In genomic region chr14:94722397-94722796, GRCh38 we compare ENCODE assay signal across 32 cellular contexts. TPM values are rescaled to one million over a fixed set of nuclear protein-coding genes. Genes with fewer than 3 reads are reported as not detected.
"Had no signal": no experiment of that assay in that cellular context is flagged by ENCODE, and none has a peak within 500 bp of the region (broad histone marks: within the 10 kb centered on the region; RNA-seq: fewer than 3 reads in every experiment).

No MANE protein-coding gene starts in this region.

- H3K9me3 Mint-ChIP-seq: activated CD4-positive, alpha-beta memory T cell treated with anti-CD3 and anti-CD28 coated beads, Interleukin-2, amount 10 ng/mL, durations not matched to agents 7 days and 5 days; activated CD4-positive, alpha-beta T cell treated with anti-CD3 and anti-CD28 coated beads, Interleukin-2, amount 10 ng/mL, durations not matched to agents 7 days and 5 days; activated naive CD4-positive, alpha-beta T cell treated with anti-CD3 and anti-CD28 coated beads, Interleukin-2, amount 10 ng/mL, durations not matched to agents 7 days and 5 days; activated naive CD4-positive, alpha-beta T cell treated with anti-CD3 and anti-CD28 coated beads, Interleukin-2, amount 50 U/mL, for 72 hours; activated naive CD8-positive, alpha-beta T cell treated with anti-CD3 and anti-CD28 coated beads, Interleukin-2, amount 10 ng/mL, durations not matched to agents 7 days and 5 days; activated T-cell treated with anti-CD3 and anti-CD28 coated beads, Interleukin-2, amount 50 U/mL, for 24 hours; activated T-cell treated with anti-CD3 and anti-CD28 coated beads, Interleukin-2, amount 50 U/mL, for 72 hours; brain; T-helper 2 cell treated with Interferon-gamma antibody and Interleukin-4, amounts not matched to agents 5 μg/mL and 100 μg/mL, for 36 hours had no signal

- H3K27me3 ChIP-seq: ascending aorta, breast epithelium, cardiac muscle cell, colonic mucosa, foreskin keratinocyte, gastrocnemius medialis had no signal

- H3K4me3 Mint-ChIP-seq: activated CD4-positive, alpha-beta memory T cell treated with anti-CD3 and anti-CD28 coated beads, Interleukin-2, amount 10 ng/mL, durations not matched to agents 7 days and 5 days; activated CD4-positive, alpha-beta T cell treated with anti-CD3 and anti-CD28 coated beads, Interleukin-2, amount 10 ng/mL, durations not matched to agents 7 days and 5 days; activated naive CD4-positive, alpha-beta T cell treated with anti-CD3 and anti-CD28 coated beads, Interleukin-2, amount 10 ng/mL, durations not matched to agents 7 days and 5 days; activated naive CD8-positive, alpha-beta T cell treated with anti-CD3 and anti-CD28 coated beads, Interleukin-2, amount 10 ng/mL, durations not matched to agents 7 days and 5 days; activated T-cell treated with anti-CD3 and anti-CD28 coated beads, Interleukin-2, amount 50 U/mL, for 24 hours; activated T-cell treated with anti-CD3 and anti-CD28 coated beads, Interleukin-2, amount 50 U/mL, for 72 hours; brain; T-helper 17 cell; T-helper 2 cell treated with Interferon-gamma antibody and Interleukin-4, amounts not matched to agents 5 μg/mL and 100 μg/mL, for 36 hours had no signal

- ATAC-seq: activated naive CD4-positive, alpha-beta T cell treated with anti-CD3 and anti-CD28 coated beads, Interleukin-2, amount 50 U/mL, for 72 hours; activated T-cell treated with anti-CD3 and anti-CD28 coated beads, Interleukin-2, amount 50 U/mL, for 72 hours; foreskin keratinocyte; gastrocnemius medialis; heart right ventricle; T-helper 17 cell had no signal

- H3K36me3 ChIP-seq: ascending aorta, breast epithelium, cardiac muscle cell, colonic mucosa, esophagus muscularis mucosa, gastrocnemius medialis, heart right ventricle had no signal

- H3K4me3 ChIP-seq: ascending aorta, breast epithelium, cardiac muscle cell, colonic mucosa, esophagus muscularis mucosa, gastrocnemius medialis, heart right ventricle had no signal

- H3K36me3 Mint-ChIP-seq: activated naive CD4-positive, alpha-beta T cell treated with anti-CD3 and anti-CD28 coated beads, Interleukin-2, amount 10 ng/mL, durations not matched to agents 7 days and 5 days; activated naive CD4-positive, alpha-beta T cell treated with anti-CD3 and anti-CD28 coated beads, Interleukin-2, amount 50 U/mL, for 72 hours; activated naive CD8-positive, alpha-beta T cell treated with anti-CD3 and anti-CD28 coated beads, Interleukin-2, amount 10 ng/mL, durations not matched to agents 7 days and 5 days; brain had no signal

- H3K27ac Mint-ChIP-seq: activated CD4-positive, alpha-beta memory T cell treated with anti-CD3 and anti-CD28 coated beads, Interleukin-2, amount 10 ng/mL, durations not matched to agents 7 days and 5 days; activated CD4-positive, alpha-beta T cell treated with anti-CD3 and anti-CD28 coated beads, Interleukin-2, amount 10 ng/mL, durations not matched to agents 7 days and 5 days; activated naive CD4-positive, alpha-beta T cell treated with anti-CD3 and anti-CD28 coated beads, Interleukin-2, amount 10 ng/mL, durations not matched to agents 7 days and 5 days; activated naive CD4-positive, alpha-beta T cell treated with anti-CD3 and anti-CD28 coated beads, Interleukin-2, amount 50 U/mL, for 72 hours; activated naive CD8-positive, alpha-beta T cell treated with anti-CD3 and anti-CD28 coated beads, Interleukin-2, amount 10 ng/mL, durations not matched to agents 7 days and 5 days; activated T-cell treated with anti-CD3 and anti-CD28 coated beads, Interleukin-2, amount 50 U/mL, for 24 hours; activated T-cell treated with anti-CD3 and anti-CD28 coated beads, Interleukin-2, amount 50 U/mL, for 72 hours; brain; T-helper 17 cell; T-helper 2 cell treated with Interferon-gamma antibody and Interleukin-4, amounts not matched to agents 5 μg/mL and 100 μg/mL, for 36 hours had no signal

- H3K27ac ChIP-seq: ascending aorta, breast epithelium, cardiac muscle cell, colonic mucosa, esophagus muscularis mucosa, foreskin keratinocyte, gastrocnemius medialis, heart right ventricle had no signal

- H3K4me1 Mint-ChIP-seq: activated CD4-positive, alpha-beta memory T cell treated with anti-CD3 and anti-CD28 coated beads, Interleukin-2, amount 10 ng/mL, durations not matched to agents 7 days and 5 days; activated CD4-positive, alpha-beta T cell treated with anti-CD3 and anti-CD28 coated beads, Interleukin-2, amount 10 ng/mL, durations not matched to agents 7 days and 5 days; activated naive CD4-positive, alpha-beta T cell treated with anti-CD3 and anti-CD28 coated beads, Interleukin-2, amount 10 ng/mL, durations not matched to agents 7 days and 5 days; brain; T-helper 17 cell had no signal

- DNase-seq: activated CD4-positive, alpha-beta memory T cell treated with anti-CD3 and anti-CD28 coated beads, Interleukin-2, amount 10 ng/mL, durations not matched to agents 7 days and 5 days; activated CD4-positive, alpha-beta T cell treated with anti-CD3 and anti-CD28 coated beads for 1 hour; activated CD4-positive, alpha-beta T cell treated with anti-CD3 and anti-CD28 coated beads for 4 hours; activated CD4-positive, alpha-beta T cell treated with anti-CD3 and anti-CD28 coated beads, Interleukin-2, amount 10 ng/mL, durations not matched to agents 7 days and 5 days; activated CD4-positive, alpha-beta T cell treated with anti-CD3 and anti-CD28 coated beads, Interleukin-2, amount 50 U/mL, for 4 hours; activated CD8-positive, alpha-beta memory T cell treated with anti-CD3 and anti-CD28 coated beads, Interleukin-2, amount 50 U/mL, for 48 hours; activated gamma-delta T cell; activated naive CD4-positive, alpha-beta T cell; activated naive CD4-positive, alpha-beta T cell treated with anti-CD3 and anti-CD28 coated beads, Interleukin-2, amount 10 ng/mL, durations not matched to agents 7 days and 5 days; activated naive CD8-positive, alpha-beta T cell treated with anti-CD3 and anti-CD28 coated beads, Interleukin-2, amount 10 ng/mL, durations not matched to agents 7 days and 5 days; activated T-cell treated with anti-CD3 and anti-CD28 coated beads for 4 hours; activated T-cell treated with anti-CD3 and anti-CD28 coated beads, Interleukin-2, amount 50 U/mL, for 24 hours; activated T-cell treated with anti-CD3 and anti-CD28 coated beads, Interleukin-2, amount 50 U/mL, for 72 hours; central memory CD4-positive, alpha-beta T cell; cerebellar nuclear complex; colonic mucosa; effector CD8-positive, alpha-beta T cell; foreskin keratinocyte; gastrocnemius medialis; heart right ventricle; T-helper 1 cell; T-helper 17 cell; T1000 had no signal

- H3K4me1 ChIP-seq: ascending aorta, breast epithelium, colonic mucosa, esophagus muscularis mucosa, foreskin keratinocyte, gastrocnemius medialis, heart right ventricle had no signal

- H3K9me3 ChIP-seq: ascending aorta, breast epithelium, colonic mucosa, esophagus muscularis mucosa, gastrocnemius medialis, heart right ventricle had no signal

RNA-seq across cellular contexts. Expression of gene GSC, which starts 47.5 kb away (rescaled TPM):
- total RNA-seq: activated CD4-positive, alpha-beta memory T cell treated with anti-CD3 and anti-CD28 coated beads, Interleukin-2, amount 10 ng/mL, durations not matched to agents 7 days and 5 days; activated CD4-positive, alpha-beta T cell treated with anti-CD3 and anti-CD28 coated beads, Interleukin-2, amount 10 ng/mL, durations not matched to agents 7 days and 5 days; activated naive CD4-positive, alpha-beta T cell treated with anti-CD3 and anti-CD28 coated beads, Interleukin-2, amount 50 U/mL, for 72 hours; activated naive CD8-positive, alpha-beta T cell treated with anti-CD3 and anti-CD28 coated beads, Interleukin-2, amount 10 ng/mL, durations not matched to agents 7 days and 5 days; ascending aorta; colonic mucosa; dermis microvascular lymphatic vessel endothelial cell; epithelial cell of proximal tubule; foreskin keratinocyte had no signal
- polyA plus RNA-seq: foreskin keratinocyte had no signal
